ENCODE assay signal across 17 cellular contexts in the genomic region with DNA sequence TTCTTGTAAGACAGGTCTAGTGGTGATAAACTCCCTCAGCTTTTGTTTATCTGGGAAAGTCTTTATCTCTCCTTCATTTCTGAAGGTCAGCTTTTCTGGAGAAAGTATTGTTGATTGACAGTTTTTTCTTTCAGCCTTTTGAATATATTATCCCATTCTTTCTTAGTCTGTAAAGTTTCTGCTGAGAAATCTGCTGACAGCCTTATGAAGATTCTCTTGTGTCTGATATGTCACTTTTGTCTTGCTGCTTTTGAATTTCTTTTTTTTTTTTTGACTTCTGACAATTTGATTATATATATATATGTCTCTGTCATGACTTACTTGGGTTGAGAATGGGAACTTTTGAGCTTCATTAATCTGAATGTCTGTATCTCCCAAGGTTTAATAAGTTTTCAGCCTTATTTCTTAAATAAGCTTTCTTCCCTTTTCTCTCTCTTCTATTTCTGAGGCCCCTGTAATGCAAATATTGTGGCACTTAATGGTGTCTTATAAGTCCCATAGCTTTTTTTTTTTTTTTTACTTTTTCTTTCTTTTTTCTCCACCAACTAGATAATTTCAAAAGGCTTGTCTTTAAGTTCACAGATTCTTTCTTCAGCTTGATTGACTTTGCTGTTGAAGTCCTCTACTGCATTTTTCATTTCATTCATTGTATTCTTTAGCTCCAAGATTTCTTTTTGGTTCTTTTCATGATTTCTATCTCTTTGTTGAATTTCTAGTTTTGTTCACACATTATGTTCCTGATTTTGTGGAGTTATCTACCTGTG.
DNase-seq lines count a peak whose midpoint lies in the region; ATAC-seq and TF ChIP-seq lines count a peak whose summit lies in the region.
"Had no signal": no experiment of that assay in that cellular context is flagged by ENCODE, and none has a peak within 500 bp of the region (broad histone marks: within the 10 kb centered on the region; RNA-seq: fewer than 3 reads in every experiment).

No MANE protein-coding gene starts in this region.

- H3K36me3 Mint-ChIP-seq in glutamatergic neuron (ENCODE audit: unreplicated experiment): peaks cover 48% of the 10 kb centered on the region
- H3K36me3 Mint-ChIP-seq: CD4-positive, CD25-positive, alpha-beta regulatory T cell had no signal

- no peaks in the 10 kb centered on the region for H3K4me1 Mint-ChIP-seq in glutamatergic neuron (ENCODE audit: low read depth, unreplicated experiment)
- H3K4me1 Mint-ChIP-seq: GM23338 had no signal

- peaks cover 6% of the 10 kb centered on the region for H3K9me3 Mint-ChIP-seq in glutamatergic neuron (ENCODE audit: unreplicated experiment)

- POLR2A ChIA-PET in HCT116 (lab: Charles Lee): no interaction called here

- peaks cover 4% of the 10 kb centered on the region for H3K27me3 Mint-ChIP-seq in glutamatergic neuron (ENCODE audit: unreplicated experiment)
- H3K27me3 Mint-ChIP-seq: IgD-negative memory B cell had no signal

- H3K4me1 ChIP-seq in HCT116 (ENCODE audit: control insufficient read depth in 1 of 2, insufficient read depth in 2 of 2, low read length in 2 of 2): peaks cover 0 to 5% of the 10 kb centered on the region in 2 experiments; a peak in 2 of 4 replicates

- ATAC-seq in HCT116: no peak
- ATAC-seq in HG03139 (IDR thresholded peaks at IDR 0.05; ENCODE audit: unreplicated experiment): no peak
- ATAC-seq: GM23338 had no signal

- no peak for TF ChIP-seq POLR2A in HCT116 (IDR thresholded peaks at IDR 0.05; ENCODE audit: borderline replicate concordance, extremely low read depth, insufficient read depth, insufficient read length)

- no peaks in the 10 kb centered on the region for H3K27me3 ChIP-seq in HCT116 (ENCODE audit: insufficient read depth, low read length)
- H3K27me3 ChIP-seq: BLaER1 treated with 17β-estradiol and CSF1 and Interleukin-3, amounts not matched to agents 10 nM and 100 nM had no signal

- H3K27ac ChIP-seq in HCT116 (ENCODE audit: low read depth, low read length): no peak overlapping the region
- H3K27ac ChIP-seq: BLaER1 treated with 17β-estradiol and CSF1 and Interleukin-3, amounts not matched to agents 10 nM and 100 nM; KMS-11 had no signal

- no peak overlapping the region for H3K4me2 ChIP-seq in HCT116 (ENCODE audit: low read length)
- H3K4me2 ChIP-seq: BLaER1 treated with 17β-estradiol and CSF1 and Interleukin-3, amounts not matched to agents 10 nM and 100 nM; GM23338; KMS-11 had no signal

- no TSS peak for BruUV-seq in HCT116 (replicated peaks; lab: Mats Ljungman, UMichigan)

- RAD21 ChIA-PET in HCT116 (lab: Charles Lee; ENCODE audit: low non-redundant PET in 1 of 2, low total read pairs in 2 of 2, uncharacterized antibody in 2 of 2, unreplicated experiment in 2 of 2): no interaction called here

- no peak overlapping the region for H3K9ac ChIP-seq in HCT116 (ENCODE audit: low read length)
- H3K9ac ChIP-seq: BLaER1 treated with 17β-estradiol and CSF1 and Interleukin-3, amounts not matched to agents 10 nM and 100 nM; KMS-11 had no signal

- no peak overlapping the region for H3K4me3 ChIP-seq in HCT116 (replicated peaks in 1 of 2; ENCODE audit: low read depth in 1 of 2, low read length in 2 of 2)
- H3K4me3 ChIP-seq: GM23338 had no signal

- H4K20me1 ChIP-seq in HCT116 (ENCODE audit: insufficient read depth): no peaks in the 10 kb centered on the region
- H4K20me1 ChIP-seq: BLaER1 treated with 17β-estradiol and CSF1 and Interleukin-3, amounts not matched to agents 10 nM and 100 nM had no signal

- H3K9me3 ChIP-seq in HCT116 (ENCODE audit: control insufficient read depth in 1 of 2, insufficient read depth in 1 of 2, low read depth in 1 of 2, low read length in 2 of 2): peaks cover 14 to 24% of the 10 kb centered on the region in 2 experiments; a peak in 3 of 4 replicates

- no peak overlapping the region for H2AFZ ChIP-seq in HCT116 (ENCODE audit: low read depth, low read length, poor library complexity, severe bottlenecking)
- H2AFZ ChIP-seq: GM23338 had no signal

- no peak for TF ChIP-seq CTCF in HCT116 (IDR thresholded peaks at IDR 0.05 in 2 of 3, conservative IDR thresholded peaks at IDR 0.05 in 1 of 3; ENCODE audit: borderline replicate concordance in 1 of 3, insufficient read depth in 1 of 3, low read depth in 2 of 3, low read length in 2 of 3)
- no peak for TF ChIP-seq CTCF in glutamatergic neuron (IDR thresholded peaks at IDR 0.05; ENCODE audit: partially characterized antibody, unreplicated experiment)

- no peaks in the 10 kb centered on the region for H3K9me2 ChIP-seq in HCT116 (ENCODE audit: insufficient read depth)

- DNase-seq in DMS53 (lab: John Stamatoyannopoulos, UW) (peak; percentile 26), DMS53 treated with DMSO at 0.1 percent for 48 hours (lab: John Stamatoyannopoulos, UW; ENCODE audit: unreplicated experiment) (no peak), HCT116 (ENCODE audit: low read depth, low spot score) (no peak), RPMI7951 (ENCODE audit: low read depth) (peak; percentile 22), glutamatergic neuron (no peak), HPDE6-E6E7 (ENCODE audit: extremely low spot score) (no peak)
- DNase-seq: 8988T; ACHN; CD4-positive, CD25-positive, alpha-beta regulatory T cell; DND-41; GDM1; H7 had no signal

- intact Hi-C loops in HCT116 (cut with micrococcal nuclease): no loop called here

- TF ChIP-seq RAD21 in HCT116 (IDR thresholded peaks at IDR 0.05; ENCODE audit: low read depth): no peak

- no peaks in the 10 kb centered on the region for H3K36me3 ChIP-seq in HCT116 (ENCODE audit: control insufficient read depth in 1 of 2, insufficient read depth in 2 of 2, low read length in 2 of 2)

- H3K79me2 ChIP-seq in HCT116 (ENCODE audit: insufficient read depth, low read length): no peaks in the 10 kb centered on the region

- H3K27ac Mint-ChIP-seq in glutamatergic neuron (ENCODE audit: unreplicated experiment): peak overlapping the region; percentile 19
- H3K27ac Mint-ChIP-seq: GM23338, IgD-negative memory B cell had no signal

- H3K4me3 Mint-ChIP-seq in glutamatergic neuron (ENCODE audit: unreplicated experiment): no peak overlapping the region
- H3K4me3 Mint-ChIP-seq: CD4-positive, CD25-positive, alpha-beta regulatory T cell; GM23338 had no signal

- CTCF ChIA-PET in HCT116 (lab: Charles Lee): no interaction called here

TF ChIP-seq in HCT116, 20 proteins besides CTCF, POLR2A, EP300 and RAD21:
- TF ChIP-seq CBX3 (IDR thresholded peaks at IDR 0.05; ENCODE audit: low read depth): peak; percentile 46; the same call in 1 of the 2 replicates
- TF ChIP-seq CEBPB (IDR thresholded peaks at IDR 0.05; ENCODE audit: low read depth): no peak
- TF ChIP-seq, protein P1, sequence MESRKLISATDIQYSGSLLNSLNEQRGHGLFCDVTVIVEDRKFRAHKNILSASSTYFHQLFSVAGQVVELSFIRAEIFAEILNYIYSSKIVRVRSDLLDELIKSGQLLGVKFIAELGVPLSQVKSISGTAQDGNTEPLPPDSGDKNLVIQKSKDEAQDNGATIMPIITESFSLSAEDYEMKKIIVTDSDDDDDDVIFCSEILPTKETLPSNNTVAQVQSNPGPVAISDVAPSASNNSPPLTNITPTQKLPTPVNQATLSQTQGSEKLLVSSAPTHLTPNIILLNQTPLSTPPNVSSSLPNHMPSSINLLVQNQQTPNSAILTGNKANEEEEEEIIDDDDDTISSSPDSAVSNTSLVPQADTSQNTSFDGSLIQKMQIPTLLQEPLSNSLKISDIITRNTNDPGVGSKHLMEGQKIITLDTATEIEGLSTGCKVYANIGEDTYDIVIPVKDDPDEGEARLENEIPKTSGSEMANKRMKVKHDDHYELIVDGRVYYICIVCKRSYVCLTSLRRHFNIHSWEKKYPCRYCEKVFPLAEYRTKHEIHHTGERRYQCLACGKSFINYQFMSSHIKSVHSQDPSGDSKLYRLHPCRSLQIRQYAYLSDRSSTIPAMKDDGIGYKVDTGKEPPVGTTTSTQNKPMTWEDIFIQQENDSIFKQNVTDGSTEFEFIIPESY (IDR thresholded peaks at IDR 0.05; ENCODE audit: extremely low read depth, insufficient replicate concordance, low read length): no peak
- no peak for TF ChIP-seq YY1 (IDR thresholded peaks at IDR 0.05; ENCODE audit: extremely low read depth, insufficient replicate concordance, low read depth, low read length)

Comparison
In these comparisons a context has a peak if more than half of its experiments do, and no peak if none do; other contexts are left out.
1. DNase-seq: peak in DMS53 (single experiment) and RPMI7951 (single experiment); none in DMS53 treated with DMSO at 0.1 percent for 48 hours (single experiment), HCT116 (single experiment), glutamatergic neuron (single experiment) and HPDE6-E6E7 (single experiment).